7 cellular contexts compared by ENCODE assay signal in the genomic region with DNA sequence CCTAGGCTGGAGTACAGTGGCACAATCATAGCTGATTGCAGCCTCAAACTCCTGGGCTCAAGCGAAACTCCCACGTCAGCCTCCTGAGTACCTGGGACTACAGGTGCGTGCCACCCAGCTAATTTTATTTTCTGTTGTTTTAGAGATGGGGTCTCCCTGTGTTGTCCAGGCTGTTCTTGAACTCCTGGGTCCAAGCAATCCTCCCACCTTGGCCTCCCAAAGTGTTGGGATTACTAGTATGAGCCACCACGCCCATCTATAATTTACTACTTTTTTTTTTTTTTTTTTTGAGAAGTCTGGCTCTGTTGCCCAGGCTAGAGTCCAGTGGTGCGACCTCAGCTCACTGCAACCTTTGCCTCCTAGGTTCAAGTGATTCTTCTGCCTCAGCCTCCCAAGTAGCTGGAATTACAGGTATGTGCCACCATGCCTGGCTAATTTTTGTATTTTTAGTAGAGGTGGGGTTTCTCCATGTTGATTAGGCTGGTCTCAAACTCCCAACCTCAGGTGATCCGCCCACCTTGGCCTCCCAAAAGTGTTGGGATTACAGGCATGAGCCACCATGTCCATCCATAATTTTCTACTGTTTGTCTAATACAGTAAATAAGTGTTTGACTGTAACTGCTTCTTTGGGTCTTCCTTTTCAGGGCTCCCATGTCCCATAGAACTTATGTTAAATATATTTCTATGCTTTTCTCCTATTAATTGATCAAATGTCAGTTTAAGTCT. TPM values are rescaled to one million over a fixed set of nuclear protein-coding genes. Genes with fewer than 3 reads are reported as not detected.
"Had no signal": no experiment of that assay in that cellular context is flagged by ENCODE, and none has a peak within 500 bp of the region (broad histone marks: within the 10 kb centered on the region; RNA-seq: fewer than 3 reads in every experiment).

No MANE protein-coding gene starts in this region.

RNA-seq across cellular contexts. Expression of a gene that starts 13.2 kb away (rescaled TPM):
- total RNA-seq: endothelial cell of umbilical vein had no signal

RNA-seq across cellular contexts. Expression of a gene that starts 25.6 kb away (rescaled TPM):
- total RNA-seq: activated CD8-positive, alpha-beta T cell treated with anti-CD3 and anti-CD28 coated beads for 36 hours; activated naive CD4-positive, alpha-beta T cell treated with anti-CD3 and anti-CD28 coated beads for 36 hours; activated T-helper 17 cell treated with anti-CD3 and anti-CD28 coated beads, Interleukin-2, amount 50 U/mL, for 72 hours; dermis microvascular lymphatic vessel endothelial cell; endothelial cell of umbilical vein; T-helper 1 cell treated with Interleukin-12 subunit alpha and Interleukin-12 subunit beta and Interleukin-4 antibody, amounts not matched to agents 30 ng/mL and 1 ng/mL, for 36 hours; T-helper 2 cell treated with Interferon-gamma antibody and Interleukin-4, amounts not matched to agents 100 ng/mL and 5 ng/mL, for 36 hours had no signal
